In genomic region chr1:87203890-87204289, GRCh38 we compare ENCODE assay signal across 14 cellular contexts.
DNase-seq lines count a peak whose midpoint lies in the region; ATAC-seq, FAIRE-seq and TF ChIP-seq lines count a peak whose summit lies in the region.
"Had no signal": no experiment of that assay in that cellular context is flagged by ENCODE, and none has a peak within 500 bp of the region (broad histone marks: within the 10 kb centered on the region; RNA-seq: fewer than 3 reads in every experiment).

No MANE protein-coding gene starts in this region.

- H3K36me3 Mint-ChIP-seq in activated CD4-positive, alpha-beta T cell treated with anti-CD3 and anti-CD28 coated beads, Interleukin-2, amount 10 ng/mL, durations not matched to agents 7 days and 5 days (ENCODE audit: low read depth): no peaks in the 10 kb centered on the region
- H3K36me3 Mint-ChIP-seq: activated naive CD4-positive, alpha-beta T cell treated with anti-CD3 and anti-CD28 coated beads, Interleukin-2, amount 10 ng/mL, durations not matched to agents 7 days and 5 days had no signal

- peaks cover 4% of the 10 kb centered on the region for H3K4me1 Mint-ChIP-seq in activated CD4-positive, alpha-beta T cell treated with anti-CD3 and anti-CD28 coated beads, Interleukin-2, amount 10 ng/mL, durations not matched to agents 7 days and 5 days

- H3K27ac ChIP-seq in K562 (ENCODE audit: extremely low read depth, low read depth, low read length): no peak overlapping the region
- no peak overlapping the region for H3K27ac ChIP-seq in lower lobe of right lung
- H3K27ac ChIP-seq: left ventricle myocardium inferior had no signal

- no peak overlapping the region for H3K4me3 Mint-ChIP-seq in activated CD4-positive, alpha-beta T cell treated with anti-CD3 and anti-CD28 coated beads, Interleukin-2, amount 10 ng/mL, durations not matched to agents 7 days and 5 days
- H3K4me3 Mint-ChIP-seq: activated naive CD4-positive, alpha-beta T cell treated with anti-CD3 and anti-CD28 coated beads, Interleukin-2, amount 10 ng/mL, durations not matched to agents 7 days and 5 days; nephron progenitor cell had no signal

- no peak overlapping the region for H3K4me3 ChIP-seq in K562
- H3K4me3 ChIP-seq in lower lobe of right lung: no peak overlapping the region
- H3K4me3 ChIP-seq: left ventricle myocardium inferior had no signal

- H3K27me3 ChIP-seq in K562 (ENCODE audit: control insufficient read depth in 2 of 2, insufficient read depth in 2 of 2, low read length in 2 of 2) (peaks cover 19 to 42% of the 10 kb centered on the region in 2 experiments), lower lobe of right lung (ENCODE audit: low read depth) (peaks cover 3% of the 10 kb centered on the region)

- ATAC-seq in K562 (no peak), lower lobe of right lung (peak; percentile 48 to 58)

- no peak for TF ChIP-seq CTCF in K562 (IDR thresholded peaks at IDR 0.05 in 2 of 3, conservative IDR thresholded peaks at IDR 0.05 in 1 of 3; ENCODE audit: insufficient read depth in 2 of 3, low read depth in 1 of 3, low read length in 3 of 3)
- no peak for TF ChIP-seq CTCF in lower lobe of right lung (IDR thresholded peaks at IDR 0.05)

- intact Hi-C loops in K562 (cut with micrococcal nuclease): no loop called here
- intact Hi-C loops in lower lobe of right lung (cut with DNase I): no loop called here

- H2AFZ ChIP-seq in K562 (ENCODE audit: low read depth, low read length): no peak overlapping the region

- TF ChIP-seq EP300 in K562 (IDR thresholded peaks at IDR 0.05; ENCODE audit: low read length): no peak

- no peaks in the 10 kb centered on the region for H3K9me3 Mint-ChIP-seq in activated CD4-positive, alpha-beta T cell treated with anti-CD3 and anti-CD28 coated beads, Interleukin-2, amount 10 ng/mL, durations not matched to agents 7 days and 5 days
- H3K9me3 Mint-ChIP-seq: activated naive CD4-positive, alpha-beta T cell treated with anti-CD3 and anti-CD28 coated beads, Interleukin-2, amount 10 ng/mL, durations not matched to agents 7 days and 5 days; nephron progenitor cell had no signal

- CTCF ChIA-PET in K562 (lab: Yijun Ruan, JAX; ENCODE audit: low intra/inter-chr PET ratio): no interaction called here
- CTCF ChIA-PET in activated CD4-positive, alpha-beta T cell treated with anti-CD3 and anti-CD28 coated beads, Interleukin-2, amount 10 ng/mL, durations not matched to agents 7 days and 5 days (lab: Charles Lee): no interaction called here

- peak; percentile 40 for FAIRE-seq in K562 (lab: Jason Lieb, UNC)

- POLR2A ChIA-PET in K562 (lab: Yijun Ruan, JAX): interaction anchor here (1.1 kb wide), 1 partner anchor 14 kb away, joined by 3 read pairs; no protein-coding TSS in a partner anchor
- POLR2A ChIA-PET in activated CD4-positive, alpha-beta T cell treated with anti-CD3 and anti-CD28 coated beads, Interleukin-2, amount 10 ng/mL, durations not matched to agents 7 days and 5 days (lab: Charles Lee): no interaction called here

- peaks cover 36% of the 10 kb centered on the region for H3K27me3 Mint-ChIP-seq in activated CD4-positive, alpha-beta T cell treated with anti-CD3 and anti-CD28 coated beads, Interleukin-2, amount 10 ng/mL, durations not matched to agents 7 days and 5 days

- no peaks in the 10 kb centered on the region for H3K9me1 ChIP-seq in K562 (ENCODE audit: control insufficient read depth, insufficient read depth, low read length)

- no peak for TF ChIP-seq RAD21 in K562 (CRISPR knock-in tag; conservative IDR thresholded peaks at IDR 0.05 in 1 of 2, IDR thresholded peaks at IDR 0.05 in 1 of 2)

- in situ Hi-C loops in K562 (cut with MboI): no loop called here

- no peak overlapping the region for H3K9ac ChIP-seq in K562 (ENCODE audit: insufficient read depth in 1 of 2, low read depth in 2 of 2, low read length in 2 of 2)

- H3K4me2 ChIP-seq in K562 (ENCODE audit: insufficient read depth, low read length): no peak overlapping the region

- H3K36me3 ChIP-seq in K562 (ENCODE audit: control insufficient read depth, insufficient read depth, low read length) (no peaks in the 10 kb centered on the region), lower lobe of right lung (no peaks in the 10 kb centered on the region)
- H3K36me3 ChIP-seq: left ventricle myocardium inferior had no signal

- H3K9me3 ChIP-seq in K562 (replicated peaks; ENCODE audit: control insufficient read depth, insufficient read depth, low read depth, low read length): no peaks in the 10 kb centered on the region
- no peaks in the 10 kb centered on the region for H3K9me3 ChIP-seq in lower lobe of right lung
- H3K9me3 ChIP-seq: left ventricle myocardium inferior had no signal

- TF ChIP-seq POLR2A in K562 (conservative IDR thresholded peaks at IDR 0.05): no peak

- no peak overlapping the region for H3K27ac Mint-ChIP-seq in activated CD4-positive, alpha-beta T cell treated with anti-CD3 and anti-CD28 coated beads, Interleukin-2, amount 10 ng/mL, durations not matched to agents 7 days and 5 days
- H3K27ac Mint-ChIP-seq: activated naive CD4-positive, alpha-beta T cell treated with anti-CD3 and anti-CD28 coated beads, Interleukin-2, amount 10 ng/mL, durations not matched to agents 7 days and 5 days; nephron progenitor cell had no signal

- WGBS in K562 (ENCODE audit: insufficient coverage, low coverage, missing lambda C conversion rate): 0% methylated on average over 5 of the region's 5 CpGs

- no peaks in the 10 kb centered on the region for H3K79me2 ChIP-seq in K562 (ENCODE audit: control insufficient read depth, insufficient read depth, low read length)

- peak; percentile 49 for DNase-seq in DMS79 (lab: John Stamatoyannopoulos, UW)
- peak; percentile 59 for DNase-seq in M059J (ENCODE audit: low read depth)
- no peak for DNase-seq in K562 (ENCODE audit: extremely low read depth in 1 of 4, low spot score in 3 of 4)
- DNase-seq in lower lobe of right lung: no peak
- no peak for DNase-seq in amniotic stem cell (lab: John Stamatoyannopoulos, UW)
- DNase-seq in activated CD4-positive, alpha-beta T cell treated with anti-CD3 and anti-CD28 coated beads, Interleukin-2, amount 10 ng/mL, durations not matched to agents 7 days and 5 days: no peak
- no peak for DNase-seq in cerebellum (ENCODE audit: low spot score)
- no peak for DNase-seq in effector CD4-positive, alpha-beta T cell
- DNase-seq: activated naive CD4-positive, alpha-beta T cell treated with anti-CD3 and anti-CD28 coated beads, Interleukin-2, amount 10 ng/mL, durations not matched to agents 7 days and 5 days; cortex of kidney; left ventricle myocardium inferior; NCI-H2171; nephron progenitor cell; T-helper 9 cell had no signal

- no peaks in the 10 kb centered on the region for H3K4me1 ChIP-seq in K562 (replicated peaks in 1 of 2; ENCODE audit: control insufficient read depth in 2 of 2, insufficient read depth in 2 of 2, low read length in 2 of 2)
- H3K4me1 ChIP-seq in lower lobe of right lung: no peaks in the 10 kb centered on the region
- H3K4me1 ChIP-seq: left ventricle myocardium inferior had no signal

- BruUV-seq in K562 (replicated peaks; lab: Mats Ljungman, UMichigan): no TSS peak

- no peaks in the 10 kb centered on the region; the same call in 1 of the 2 replicates for H4K20me1 ChIP-seq in K562 (replicated peaks; ENCODE audit: control insufficient read depth, insufficient read depth, low read length)

TF ChIP-seq in K562, 482 proteins besides CTCF, POLR2A, EP300 and RAD21:
- no peak for TF ChIP-seq KLF6 (CRISPR knock-in tag; IDR thresholded peaks at IDR 0.05; ENCODE audit: borderline replicate concordance)
- no peak for TF ChIP-seq ZNF696 (CRISPR knock-in tag; conservative IDR thresholded peaks at IDR 0.05)
- no peak for TF ChIP-seq SRSF9 (IDR thresholded peaks at IDR 0.05; ENCODE audit: borderline replicate concordance, low read depth, low read length)
- no peak for TF ChIP-seq ZNF41 (CRISPR knock-in tag; conservative IDR thresholded peaks at IDR 0.05)
- TF ChIP-seq SNIP1 (IDR thresholded peaks at IDR 0.05; ENCODE audit: low read depth): no peak
- no peak for TF ChIP-seq HOXB6 (CRISPR knock-in tag; IDR thresholded peaks at IDR 0.05; ENCODE audit: borderline replicate concordance)

Comparison
In these comparisons a context has a peak if more than half of its experiments do, and no peak if none do; other contexts are left out.
1. DNase-seq: peak in DMS79 (single experiment) and M059J (single experiment); none in K562 (0 of 4), lower lobe of right lung (single experiment), amniotic stem cell (single experiment), activated CD4-positive, alpha-beta T cell treated with anti-CD3 and anti-CD28 coated beads, Interleukin-2, amount 10 ng/mL, durations not matched to agents 7 days and 5 days (single experiment), cerebellum (single experiment) and effector CD4-positive, alpha-beta T cell (single experiment).